ENCODE assay signal across 8 cellular contexts in genomic region chr12:96516472-96517417, GRCh38. TPM values are rescaled to one million over a fixed set of nuclear protein-coding genes. Genes with fewer than 3 reads are reported as not detected.
DNase-seq lines count a peak whose midpoint lies in the region; ATAC-seq, FAIRE-seq and TF ChIP-seq lines count a peak whose summit lies in the region.

No MANE protein-coding gene starts in this region.

- ATAC-seq in GM18858 (IDR thresholded peaks at IDR 0.05; ENCODE audit: unreplicated experiment) (peak; percentile 56), HG03066 (IDR thresholded peaks at IDR 0.05; ENCODE audit: low read depth, unreplicated experiment) (peak; percentile 57), HepG2 (peak; percentile 59; the same call in 2 of the 3 replicates)
- peak; percentile 83 for ATAC-seq in activated CD4-positive, alpha-beta T cell treated with anti-CD3 and anti-CD28 coated beads for 36 hours

- H3K27me3 Mint-ChIP-seq in activated CD4-positive, alpha-beta T cell treated with anti-CD3 and anti-CD28 coated beads for 36 hours = no peaks in the 10 kb centered on the region
- H3K27me3 Mint-ChIP-seq in chondrocyte (ENCODE audit: low read depth) = no peaks in the 10 kb centered on the region

- TF ChIP-seq CTCF in chondrocyte (IDR thresholded peaks at IDR 0.05) = peak; percentile 94
- TF ChIP-seq CTCF in HepG2 (CRISPR knock-in tag; IDR thresholded peaks at IDR 0.05) = peak; percentile 78

- no peaks in the 10 kb centered on the region for H3K79me2 ChIP-seq in HepG2 (ENCODE audit: insufficient read depth, low read length)

- 8% methylated on average over 8 of the region's 8 CpGs for WGBS in HepG2 (ENCODE audit: low lambda C conversion rate)

- intact Hi-C loops in activated CD4-positive, alpha-beta T cell treated with anti-CD3 and anti-CD28 coated beads for 36 hours (cut with DNase I, micrococcal nuclease) = loop anchor here (1.0 to 5.0 kb wide), 10 partner anchors 27 to 658 kb away; partner anchors contain the start of genes CFAP54 (in 2 of the 2) and SNRPF (in 1 of the 2)
- intact Hi-C loops in HepG2 (cut with micrococcal nuclease; ENCODE audit: unreplicated experiment) = loop anchor here (1.0 to 2.0 kb wide), 2 partner anchors 302 to 454 kb away; no protein-coding TSS in a partner anchor

- POLR2A ChIA-PET in activated CD4-positive, alpha-beta T cell treated with anti-CD3 and anti-CD28 coated beads for 36 hours (lab: Charles Lee) = interaction anchor here (0.7 to 0.9 kb wide), 4 partner anchors 115 to 882 kb away, joined by 3 to 6 read pairs (median 5); no protein-coding TSS in a partner anchor
- POLR2A ChIA-PET in HepG2 (lab: Yijun Ruan, JAX) = no interaction called here

- peak overlapping the region; percentile 64 for H3K27ac Mint-ChIP-seq in activated CD4-positive, alpha-beta T cell treated with anti-CD3 and anti-CD28 coated beads for 36 hours
- no peak overlapping the region for H3K27ac Mint-ChIP-seq in chondrocyte (ENCODE audit: unreplicated experiment)

- H4K20me1 ChIP-seq in HepG2 (ENCODE audit: insufficient read depth, low read length) = no peaks in the 10 kb centered on the region

- no peak overlapping the region for H2AFZ ChIP-seq in HepG2 (ENCODE audit: low read length)

- H3K9ac ChIP-seq in HepG2 (ENCODE audit: insufficient read depth, low read depth, low read length) = no peak overlapping the region

- no peak overlapping the region for H3K4me3 ChIP-seq in HepG2 (replicated peaks in 1 of 3; ENCODE audit: insufficient read depth in 1 of 3, low read depth in 2 of 3, low read length in 3 of 3)

- no peaks in the 10 kb centered on the region for H3K36me3 Mint-ChIP-seq in activated CD4-positive, alpha-beta T cell treated with anti-CD3 and anti-CD28 coated beads for 36 hours (ENCODE audit: low read depth)
- no peaks in the 10 kb centered on the region for H3K36me3 Mint-ChIP-seq in chondrocyte (ENCODE audit: low read depth)

- TF ChIP-seq EP300 in HepG2 (IDR thresholded peaks at IDR 0.05; ENCODE audit: low read depth in 2 of 2, low read length in 2 of 2) (no peak), HepG2 (CRISPR knock-in tag; IDR thresholded peaks at IDR 0.05; ENCODE audit: borderline replicate concordance) (no peak)

- H3K4me1 ChIP-seq in HepG2 (ENCODE audit: insufficient read depth, low read length) = no peaks in the 10 kb centered on the region

- H3K4me1 Mint-ChIP-seq in activated CD4-positive, alpha-beta T cell treated with anti-CD3 and anti-CD28 coated beads for 36 hours = peaks cover 17% of the 10 kb centered on the region
- peaks cover 16% of the 10 kb centered on the region for H3K4me1 Mint-ChIP-seq in chondrocyte (ENCODE audit: low read depth)

- CTCF ChIA-PET in activated CD4-positive, alpha-beta T cell treated with anti-CD3 and anti-CD28 coated beads for 36 hours (lab: Charles Lee) = interaction anchor here (0.6 to 3.3 kb wide), 54 partner anchors 8 to 760 kb away, joined by 3 to 31 read pairs (median 4); partner anchors contain the start of genes AMDHD1, CCDC38, CDK17 and CFAP54
- CTCF ChIA-PET in HepG2 (lab: Yijun Ruan, JAX; ENCODE audit: low intra/inter-chr PET ratio, low total read pairs) = interaction anchor here (1.3 to 2.4 kb wide), 3 partner anchors 27 to 501 kb away, joined by 6 to 16 read pairs (median 6); partner anchors contain the start of gene CFAP54

- peaks cover 1 to 4% of the 10 kb centered on the region in 2 experiments; a peak in 1 of 5 replicates for H3K27me3 ChIP-seq in HepG2 (ENCODE audit: control insufficient read depth in 1 of 2, insufficient read depth in 2 of 2, low read length in 2 of 2)

- H3K9me3 ChIP-seq in HepG2 (ENCODE audit: low read length) = no peaks in the 10 kb centered on the region

- no peaks in the 10 kb centered on the region for H3K36me3 ChIP-seq in HepG2 (replicated peaks in 1 of 2; ENCODE audit: control insufficient read depth in 1 of 2, insufficient read depth in 2 of 2, low read length in 2 of 2)

- BruUV-seq in HepG2 (replicated peaks; lab: Mats Ljungman, UMichigan) = no TSS peak

- H3K4me3 Mint-ChIP-seq in activated CD4-positive, alpha-beta T cell treated with anti-CD3 and anti-CD28 coated beads for 36 hours = peak overlapping the region; percentile 21
- no peak overlapping the region for H3K4me3 Mint-ChIP-seq in chondrocyte (ENCODE audit: unreplicated experiment)

- in situ Hi-C loops in HepG2 (cut with HindIII; ENCODE audit: extremely low pct_ligation_motif_present, low pct_unique_long_range_greater_than_20kb) = loop anchor here (10.0 to 25.0 kb wide), 2 partner anchors 304 to 452 kb away; no protein-coding TSS in a partner anchor

- FAIRE-seq in HepG2 (lab: Jason Lieb, UNC) = peak; percentile 51

- peak; percentile 63; the same call in 1 of the 2 replicates for TF ChIP-seq RAD21 in HepG2 (CRISPR knock-in tag; IDR thresholded peaks at IDR 0.05)

- no peaks in the 10 kb centered on the region for H3K9me3 Mint-ChIP-seq in activated CD4-positive, alpha-beta T cell treated with anti-CD3 and anti-CD28 coated beads for 36 hours (ENCODE audit: low read depth)
- H3K9me3 Mint-ChIP-seq in chondrocyte (ENCODE audit: low read depth) = no peaks in the 10 kb centered on the region

- H3K4me2 ChIP-seq in HepG2 (ENCODE audit: low read depth, low read length) = no peak overlapping the region

- DNase-seq in AG08396 (ENCODE audit: low spot score) = peak; percentile 35
- peak; percentile 7 for DNase-seq in NCI-H2196 treated with DMSO at 0.1 percent for 48 hours (lab: John Stamatoyannopoulos, UW; ENCODE audit: unreplicated experiment)
- DNase-seq in activated CD4-positive, alpha-beta T cell treated with anti-CD3 and anti-CD28 coated beads for 36 hours = peak; percentile 94
- no peak for DNase-seq in chondrocyte (ENCODE audit: low spot score)
- peak; percentile 43 for DNase-seq in HepG2 (ENCODE audit: low spot score)
- DNase-seq in stimulated activated CD4-positive, alpha-beta T cell treated with anti-CD3 and anti-CD28 coated beads, TNF-alpha, amount 100 ng/mL, for 4 hours (ENCODE audit: low read depth in 3 of 3) = peak; percentile 67 to 77 (median 69)

- H3K27ac ChIP-seq in HepG2 (ENCODE audit: extremely low read length, insufficient read depth, low read length) = no peak overlapping the region

- no peak for TF ChIP-seq POLR2A in HepG2 (IDR thresholded peaks at IDR 0.05; ENCODE audit: insufficient read depth in 1 of 2, low read depth in 2 of 2, low read length in 2 of 2)

TF ChIP-seq in HepG2, 621 proteins besides CTCF, POLR2A, EP300 and RAD21 (continues in another document):
- TF ChIP-seq STAT5B (CRISPR knock-in tag; IDR thresholded peaks at IDR 0.05) = no peak
- no peak for TF ChIP-seq LRRFIP1 (CRISPR knock-in tag; conservative IDR thresholded peaks at IDR 0.05)
- peak; percentile 77 for TF ChIP-seq ELF3 (CRISPR knock-in tag; IDR thresholded peaks at IDR 0.05)
- no peak for TF ChIP-seq RNF2 (conservative IDR thresholded peaks at IDR 0.05; ENCODE audit: low read depth)

RNA-seq across cellular contexts. Expression of gene CFAP54, which starts 27.4 kb away (rescaled TPM):
- total RNA-seq in activated CD4-positive, alpha-beta T cell treated with anti-CD3 and anti-CD28 coated beads for 36 hours = under 1 TPM; 0.37 to 0.44 TPM
- total RNA-seq in chondrocyte = 0.15 to 1.1 TPM (median 0.44 TPM) in 3 replicates
- not detected in 2 replicates for total RNA-seq in HepG2 (2016; rRNA removed; fragmentation: Illumina TruSeq; extraction: Trizol)
- total RNA-seq in HepG2 (2016; cell fraction: cytosol; rRNA removed; fragmentation: Illumina TruSeq; extraction: Trizol; ENCODE audit: low read depth) = not detected in 2 replicates
- not detected in 2 replicates for total RNA-seq in HepG2 (2016; cell fraction: insoluble cytoplasmic fraction; rRNA removed; fragmentation: Illumina TruSeq; extraction: Trizol)
- total RNA-seq in HepG2 (2016; cell fraction: membrane; rRNA removed; fragmentation: Illumina TruSeq; extraction: Trizol) = not detected in 2 replicates
- not detected in 2 replicates for total RNA-seq in HepG2 (2016; cell fraction: nucleus; rRNA removed; fragmentation: Illumina TruSeq; extraction: Trizol)
- polyA plus RNA-seq in HepG2 (2011; rRNA removed) = not detected in 2 replicates
- polyA plus RNA-seq in HepG2 (2011; cell fraction: cytosol; rRNA removed) = not detected in 2 replicates
- polyA plus RNA-seq in HepG2 (2011; cell fraction: nucleus; rRNA removed) = not detected in 2 replicates
- not detected in 2 replicates for polyA plus RNA-seq in HepG2 (2012)
- polyA plus RNA-seq in HepG2 (2016; cell fraction: cytosol; fragmentation: Illumina TruSeq; extraction: Trizol; ENCODE audit: low read depth) = not detected in 2 replicates
- not detected in 2 replicates for polyA plus RNA-seq in HepG2 (2016; cell fraction: insoluble cytoplasmic fraction; fragmentation: Illumina TruSeq; extraction: Trizol; ENCODE audit: low read depth)
- not detected in 2 replicates for polyA plus RNA-seq in HepG2 (2016; cell fraction: membrane; fragmentation: Illumina TruSeq; extraction: Trizol; ENCODE audit: low read depth)
- not detected in 2 replicates for polyA plus RNA-seq in HepG2 (2016; cell fraction: nucleus; fragmentation: Illumina TruSeq; extraction: Trizol; ENCODE audit: insufficient read depth, low read depth)
- polyA minus RNA-seq in HepG2 (2011; rRNA and poly(A)+ RNA removed; ENCODE audit: low replicate concordance) = 0.16 TPM in 1 of 2 replicates, not detected in the other
- polyA minus RNA-seq in HepG2 (2011; cell fraction: cytosol; rRNA and poly(A)+ RNA removed) = not detected in 2 replicates
- polyA minus RNA-seq in HepG2 (2011; cell fraction: nucleus; rRNA and poly(A)+ RNA removed) = not detected in 2 replicates
